In genomic region chr22:38031491-38031890, GRCh38 we compare ENCODE assay signal across 30 cellular contexts. TPM values are rescaled to one million over a fixed set of nuclear protein-coding genes. Genes with fewer than 3 reads are reported as not detected.
DNase-seq lines count a peak whose midpoint lies in the region; ATAC-seq and TF ChIP-seq lines count a peak whose summit lies in the region.
"Had no signal": no experiment of that assay in that cellular context is flagged by ENCODE, and none has a peak within 500 bp of the region (broad histone marks: within the 10 kb centered on the region; RNA-seq: fewer than 3 reads in every experiment).

No MANE protein-coding gene starts in this region.

- no peak overlapping the region for H4K5ac ChIP-seq in IMR-90 (ENCODE audit: low read depth, low read length)

- no peaks in the 10 kb centered on the region for H3K9me3 Mint-ChIP-seq in brain
- H3K9me3 Mint-ChIP-seq in memory B cell = no peaks in the 10 kb centered on the region
- no peaks in the 10 kb centered on the region for H3K9me3 Mint-ChIP-seq in activated naive CD4-positive, alpha-beta T cell treated with anti-CD3 and anti-CD28 coated beads, Interleukin-2, amount 10 ng/mL, durations not matched to agents 7 days and 5 days
- H3K9me3 Mint-ChIP-seq: activated naive CD4-positive, alpha-beta T cell treated with anti-CD3 and anti-CD28 coated beads, Interleukin-2, amount 50 U/mL, for 72 hours; activated T-helper 2 cell treated with anti-CD3 and anti-CD28 coated beads, Interferon-gamma antibody, Interleukin-2, Interleukin-4, amounts not matched to agents 10 μg/mL and 5 μg/mL and 100 μg/mL, durations not matched to agents 14 hours and 24 hours and 36 hours; dendritic cell treated with granulocyte-macrophage colony-stimulating factor and Interleukin-4, amounts not matched to agents 40 ng/mL and 50 ng/mL, for 4 days; stimulated activated naive CD8-positive, alpha-beta T cell treated with anti-CD3 and anti-CD28 coated beads, Interleukin-15, amount 100 ng/mL, for 72 hours had no signal

- no peak overlapping the region for H3K14ac ChIP-seq in IMR-90 (replicated peaks; ENCODE audit: low read depth, low read length)

- TF ChIP-seq POLR2A in IMR-90 (IDR thresholded peaks at IDR 0.05; ENCODE audit: low read depth, low read length) (no peak), suprapubic skin (IDR thresholded peaks at IDR 0.05) (no peak), body of pancreas (IDR thresholded peaks at IDR 0.05) (no peak)

- H2BK20ac ChIP-seq in IMR-90 (ENCODE audit: low read depth, low read length) = no peak overlapping the region

- H2AK5ac ChIP-seq in IMR-90 (ENCODE audit: low read depth, low read length) = no peak overlapping the region

- H3K27me3 ChIP-seq in IMR-90 (ENCODE audit: control insufficient read depth, insufficient read depth, low read length) = peaks cover 11% of the 10 kb centered on the region
- no peaks in the 10 kb centered on the region for H3K27me3 ChIP-seq in suprapubic skin
- no peaks in the 10 kb centered on the region for H3K27me3 ChIP-seq in body of pancreas
- H3K27me3 ChIP-seq: esophagus squamous epithelium, SJSA1, spleen, transverse colon had no signal

- no peak overlapping the region for H3K23ac ChIP-seq in IMR-90 (ENCODE audit: low read depth, low read length)

- DNase-seq in IMR-90 (no peak), memory B cell (ENCODE audit: low spot score in 2 of 2) (no peak), suprapubic skin (ENCODE audit: low spot score in 2 of 2) (no peak), body of pancreas (no peak), dedifferentiated amniotic fluid mesenchymal stem cell (ENCODE audit: extremely low spot score) (no peak)
- DNase-seq in activated naive CD4-positive, alpha-beta T cell treated with anti-CD3 and anti-CD28 coated beads, Interleukin-2, amount 10 ng/mL, durations not matched to agents 7 days and 5 days = no peak
- DNase-seq: activated CD4-positive, alpha-beta T cell treated with anti-CD3 and anti-CD28 coated beads for 48 hours; Caco-2; central memory CD4-positive, alpha-beta T cell; esophagus squamous epithelium; foreskin keratinocyte; kidney glomerular epithelial cell; NCI-H146; NCI-H2107; NCI-H82; spleen; stimulated activated CD4-positive, alpha-beta T cell treated with anti-CD3 and anti-CD28 coated beads, Interleukin-2, amount 100 ng/mL, for 24 hours; stimulated activated naive CD8-positive, alpha-beta T cell treated with anti-CD3 and anti-CD28 coated beads, Interleukin-15, amount 100 ng/mL, for 72 hours; T-helper 9 cell; transverse colon had no signal

- POLR2A ChIA-PET in IMR-90 (lab: Charles Lee; ENCODE audit: unreplicated experiment) = no interaction called here

- no peak overlapping the region for H2AFZ ChIP-seq in IMR-90 (replicated peaks; ENCODE audit: low read length, poor library complexity)

- no peak overlapping the region for H3K18ac ChIP-seq in IMR-90 (ENCODE audit: low read depth, low read length)

- H3K36me3 Mint-ChIP-seq in brain = no peaks in the 10 kb centered on the region
- H3K36me3 Mint-ChIP-seq in memory B cell = no peaks in the 10 kb centered on the region
- H3K36me3 Mint-ChIP-seq in activated naive CD4-positive, alpha-beta T cell treated with anti-CD3 and anti-CD28 coated beads, Interleukin-2, amount 10 ng/mL, durations not matched to agents 7 days and 5 days = no peaks in the 10 kb centered on the region
- H3K36me3 Mint-ChIP-seq: activated naive CD4-positive, alpha-beta T cell treated with anti-CD3 and anti-CD28 coated beads, Interleukin-2, amount 50 U/mL, for 72 hours had no signal

- H2BK15ac ChIP-seq in IMR-90 (ENCODE audit: low read depth, low read length) = no peak overlapping the region

- H4K20me1 ChIP-seq in IMR-90 (ENCODE audit: insufficient read depth, low read length) = no peaks in the 10 kb centered on the region

- H3K4me2 ChIP-seq in IMR-90 (ENCODE audit: low read depth, low read length) = no peak overlapping the region

- no peak overlapping the region for H4K91ac ChIP-seq in IMR-90 (ENCODE audit: insufficient read depth, low read depth, low read length)

- CTCF ChIA-PET in IMR-90 (lab: Yijun Ruan, JAX) = no interaction called here
- CTCF ChIA-PET in activated naive CD4-positive, alpha-beta T cell treated with anti-CD3 and anti-CD28 coated beads, Interleukin-2, amount 10 ng/mL, durations not matched to agents 7 days and 5 days (lab: Charles Lee) = no interaction called here

- H3K4me3 ChIP-seq in IMR-90 (ENCODE audit: insufficient read depth, low read depth, low read length) = no peak overlapping the region
- H3K4me3 ChIP-seq in suprapubic skin = no peak overlapping the region
- no peak overlapping the region for H3K4me3 ChIP-seq in body of pancreas
- H3K4me3 ChIP-seq: esophagus squamous epithelium, lung, SJSA1, spleen, transverse colon had no signal

- H3K9me3 ChIP-seq in IMR-90 (ENCODE audit: control insufficient read depth, insufficient read depth, low read length) (no peaks in the 10 kb centered on the region), suprapubic skin (no peaks in the 10 kb centered on the region), body of pancreas (no peaks in the 10 kb centered on the region)
- H3K9me3 ChIP-seq: Caco-2, esophagus squamous epithelium, SJSA1, spleen, transverse colon had no signal

- H3K9me1 ChIP-seq in IMR-90 (ENCODE audit: insufficient read depth, low read length) = peaks cover 6% of the 10 kb centered on the region

- in situ Hi-C loops in IMR-90 (cut with MboI; ENCODE audit: low sequenced_read_pairs) = no loop called here

- intact Hi-C loops in IMR-90 (cut with micrococcal nuclease) (no loop called here), body of pancreas (cut with DNase I) (no loop called here)

- no peaks in the 10 kb centered on the region for H3K36me3 ChIP-seq in IMR-90 (ENCODE audit: control insufficient read depth, insufficient read depth, low read length)
- H3K36me3 ChIP-seq in suprapubic skin = no peaks in the 10 kb centered on the region
- H3K36me3 ChIP-seq in body of pancreas (replicated peaks in 1 of 2; ENCODE audit: insufficient read depth in 1 of 2, low read depth in 2 of 2) = no peaks in the 10 kb centered on the region
- H3K36me3 ChIP-seq: esophagus squamous epithelium, SJSA1, spleen, transverse colon had no signal

- no peak overlapping the region for H3K56ac ChIP-seq in IMR-90 (ENCODE audit: extremely low read depth, insufficient read depth, low read length)

- H3K9ac ChIP-seq in IMR-90 (ENCODE audit: low read depth, low read length) = no peak overlapping the region

- H3K4me1 ChIP-seq in IMR-90 (ENCODE audit: control insufficient read depth, insufficient read depth, low read length) (peaks cover 23% of the 10 kb centered on the region), suprapubic skin (peaks cover 25% of the 10 kb centered on the region), body of pancreas (peaks cover 18% of the 10 kb centered on the region)
- H3K4me1 ChIP-seq: Caco-2 had no signal

- peak overlapping the region; percentile 52 for H2AK9ac ChIP-seq in IMR-90 (replicated peaks; ENCODE audit: low read depth, low read length, poor library complexity)

- H2BK120ac ChIP-seq in IMR-90 (ENCODE audit: low read depth, low read length) = no peak overlapping the region

- no peak overlapping the region for H4K8ac ChIP-seq in IMR-90 (ENCODE audit: low read depth in 2 of 2, low read length in 2 of 2)

- no peak for TF ChIP-seq CTCF in IMR-90 (conservative IDR thresholded peaks at IDR 0.05; ENCODE audit: low read depth, low read length)
- TF ChIP-seq CTCF in brain (conservative IDR thresholded peaks at IDR 0.05) = no peak
- TF ChIP-seq CTCF in suprapubic skin (IDR thresholded peaks at IDR 0.05) = no peak
- no peak for TF ChIP-seq CTCF in body of pancreas (IDR thresholded peaks at IDR 0.05)

- H3K27me3 Mint-ChIP-seq in brain (peaks cover 3% of the 10 kb centered on the region), memory B cell (peaks cover 18% of the 10 kb centered on the region)
- H3K27me3 Mint-ChIP-seq in activated naive CD4-positive, alpha-beta T cell treated with anti-CD3 and anti-CD28 coated beads, Interleukin-2, amount 10 ng/mL, durations not matched to agents 7 days and 5 days = peaks cover 6% of the 10 kb centered on the region
- H3K27me3 Mint-ChIP-seq: stimulated activated naive CD8-positive, alpha-beta T cell treated with anti-CD3 and anti-CD28 coated beads, Interleukin-15, amount 100 ng/mL, for 72 hours had no signal

- dilution Hi-C loops in IMR-90 (cut with HindIII; ENCODE audit: low sequenced_read_pairs, unreplicated experiment) = no loop called here

- no TSS peak for BruUV-seq in IMR-90 (replicated peaks; lab: Mats Ljungman, UMichigan)

- TF ChIP-seq EP300 in suprapubic skin (IDR thresholded peaks at IDR 0.05) = no peak

- H3K27ac ChIP-seq in IMR-90 (ENCODE audit: insufficient read depth, low read length) = no peak overlapping the region
- peak overlapping the region; percentile 12 for H3K27ac ChIP-seq in suprapubic skin
- H3K27ac ChIP-seq in body of pancreas = no peak overlapping the region
- H3K27ac ChIP-seq: C4-2B, foreskin keratinocyte, SJSA1, spleen had no signal

- H2BK5ac ChIP-seq in IMR-90 (ENCODE audit: low read depth, low read length, poor library complexity, severe bottlenecking) = no peak overlapping the region

- H3K79me1 ChIP-seq in IMR-90 (ENCODE audit: low read depth in 1 of 2, low read length in 2 of 2) = no peaks in the 10 kb centered on the region; a peak in 1 of 4 replicates

- H3K4me1 Mint-ChIP-seq in brain (peaks cover 87% of the 10 kb centered on the region), memory B cell (peaks cover 9% of the 10 kb centered on the region)
- no peaks in the 10 kb centered on the region for H3K4me1 Mint-ChIP-seq in activated naive CD4-positive, alpha-beta T cell treated with anti-CD3 and anti-CD28 coated beads, Interleukin-2, amount 10 ng/mL, durations not matched to agents 7 days and 5 days
- H3K4me1 Mint-ChIP-seq: stimulated activated naive CD8-positive, alpha-beta T cell treated with anti-CD3 and anti-CD28 coated beads, Interleukin-15, amount 100 ng/mL, for 72 hours had no signal

- 83% methylated on average over 8 of the region's 12 CpGs; no CpG with 5 or more reads in 1 of the 2 experiments for WGBS in IMR-90 (ENCODE audit: extremely low coverage in 2 of 2, insufficient read length in 1 of 2), 2 experiments
- 94% methylated on average over 12 of the region's 12 CpGs for WGBS in suprapubic skin
- WGBS in body of pancreas, 2 donors = 72 to 86% methylated on average over 6 to 12 of the region's 12 CpGs

- H3K4me3 Mint-ChIP-seq in brain (no peak overlapping the region), memory B cell (no peak overlapping the region)
- H3K4me3 Mint-ChIP-seq in activated naive CD4-positive, alpha-beta T cell treated with anti-CD3 and anti-CD28 coated beads, Interleukin-2, amount 10 ng/mL, durations not matched to agents 7 days and 5 days = no peak overlapping the region
- H3K4me3 Mint-ChIP-seq: dendritic cell treated with granulocyte-macrophage colony-stimulating factor and Interleukin-4, amounts not matched to agents 40 ng/mL and 50 ng/mL, for 4 days; stimulated activated naive CD8-positive, alpha-beta T cell treated with anti-CD3 and anti-CD28 coated beads, Interleukin-15, amount 100 ng/mL, for 72 hours had no signal

- H3K4ac ChIP-seq in IMR-90 (ENCODE audit: low read depth, low read length) = no peak overlapping the region

- TF ChIP-seq RAD21 in IMR-90 (IDR thresholded peaks at IDR 0.05; ENCODE audit: low read length) = no peak

- ATAC-seq in IMR-90 (ENCODE audit: low read depth) = no peak
- no peak for ATAC-seq in memory B cell (ENCODE audit: low read depth)
- no peak for ATAC-seq in body of pancreas
- ATAC-seq: activated naive CD4-positive, alpha-beta T cell treated with anti-CD3 and anti-CD28 coated beads, Interleukin-2, amount 50 U/mL, for 72 hours; foreskin keratinocyte; right cardiac atrium; stimulated activated naive CD8-positive, alpha-beta T cell treated with anti-CD3 and anti-CD28 coated beads, Interleukin-15, amount 100 ng/mL, for 72 hours had no signal

- H3K27ac Mint-ChIP-seq in brain (peak overlapping the region in 4 of 5 experiments; percentile 17 to 90 (median 55)), memory B cell (peak overlapping the region; percentile 9)
- no peak overlapping the region for H3K27ac Mint-ChIP-seq in activated naive CD4-positive, alpha-beta T cell treated with anti-CD3 and anti-CD28 coated beads, Interleukin-2, amount 10 ng/mL, durations not matched to agents 7 days and 5 days
- H3K27ac Mint-ChIP-seq: activated T-helper 2 cell treated with anti-CD3 and anti-CD28 coated beads, Interferon-gamma antibody, Interleukin-2, Interleukin-4, amounts not matched to agents 10 μg/mL and 5 μg/mL and 100 μg/mL, durations not matched to agents 14 hours and 24 hours and 36 hours; dendritic cell treated with granulocyte-macrophage colony-stimulating factor and Interleukin-4, amounts not matched to agents 40 ng/mL and 50 ng/mL, for 4 days; stimulated activated naive CD8-positive, alpha-beta T cell treated with anti-CD3 and anti-CD28 coated beads, Interleukin-15, amount 100 ng/mL, for 72 hours had no signal

RNA-seq across cellular contexts. Expression of gene PICK1, which starts 25.7 kb away (rescaled TPM):
- total RNA-seq in IMR-90 (2012; rRNA removed) (14.4 and 16.5 TPM in 2 replicates), suprapubic skin (10 to 100 TPM; 36.7 to 72.0 (median 61.5) TPM), body of pancreas (10 to 100 TPM; 39.7 to 52.4 TPM)
- polyA plus RNA-seq in IMR-90 (2012; rRNA removed) (21.0 and 22.1 TPM in 2 replicates), brain (ENCODE audit: insufficient read depth, low read depth, low replicate concordance) (36.2 TPM)
- polyA plus RNA-seq in IMR-90 (2012; cell fraction: cytosol; rRNA removed) = 21.3 and 24.6 TPM in 2 replicates
- polyA plus RNA-seq in IMR-90 (2012; cell fraction: nucleus; rRNA removed; ENCODE audit: low replicate concordance) = 95.1 and 119 TPM in 2 replicates

RNA-seq across cellular contexts. Expression of gene SOX10, which starts 47.1 kb away (rescaled TPM):
- total RNA-seq in IMR-90 (2012; rRNA removed) (not detected in 2 replicates), suprapubic skin (10 to 100 TPM; 15.2 to 30.8 (median 20.5) TPM), body of pancreas (under 1 TPM in 1 of 2 donors, not detected in 1; 0.66 TPM)
- polyA plus RNA-seq in IMR-90 (2012; rRNA removed) (not detected in 2 replicates), brain (ENCODE audit: insufficient read depth, low read depth, low replicate concordance) (81.2 TPM)
- not detected in 2 replicates for polyA plus RNA-seq in IMR-90 (2012; cell fraction: cytosol; rRNA removed)
- polyA plus RNA-seq in IMR-90 (2012; cell fraction: nucleus; rRNA removed; ENCODE audit: low replicate concordance) = not detected in 2 replicates
- total RNA-seq: activated naive CD4-positive, alpha-beta T cell treated with anti-CD3 and anti-CD28 coated beads, Interleukin-2, amount 50 U/mL, for 72 hours; activated T-helper 2 cell treated with anti-CD3 and anti-CD28 coated beads, Interferon-gamma antibody, Interleukin-2, Interleukin-4, amounts not matched to agents 10 μg/mL and 5 μg/mL and 100 μg/mL, durations not matched to agents 14 hours and 24 hours and 36 hours; Caco-2; foreskin keratinocyte; G401; SJSA1 had no signal
- polyA plus RNA-seq: neural cell had no signal

RNA-seq across cellular contexts. Expression of gene SLC16A8, which starts 52.5 kb away (rescaled TPM):
- not detected in 2 replicates for total RNA-seq in IMR-90 (2012; rRNA removed)
- not detected in 2 replicates for polyA plus RNA-seq in IMR-90 (2012; rRNA removed)
- polyA plus RNA-seq in IMR-90 (2012; cell fraction: cytosol; rRNA removed) = 0.08 and 0.21 TPM in 2 replicates
- polyA plus RNA-seq in IMR-90 (2012; cell fraction: nucleus; rRNA removed; ENCODE audit: low replicate concordance) = not detected in 2 replicates
- polyA plus RNA-seq in brain (ENCODE audit: insufficient read depth, low read depth, low replicate concordance) = 1.2 TPM
- not detected for total RNA-seq in suprapubic skin
- not detected for total RNA-seq in body of pancreas
- total RNA-seq: activated T-helper 2 cell treated with anti-CD3 and anti-CD28 coated beads, Interferon-gamma antibody, Interleukin-2, Interleukin-4, amounts not matched to agents 10 μg/mL and 5 μg/mL and 100 μg/mL, durations not matched to agents 14 hours and 24 hours and 36 hours; Caco-2; esophagus squamous epithelium; foreskin keratinocyte; G401; SJSA1; transverse colon had no signal
- polyA plus RNA-seq: neural cell had no signal

Comparison
In these comparisons a context has a peak if more than half of its experiments do, and no peak if none do; other contexts are left out.
1. RNA of gene SOX10, which starts 47.1 kb away (total RNA-seq): 15.2 to 30.8 TPM in suprapubic skin; 0.66 TPM in body of pancreas and not detected in IMR-90; every median in the first group is over 4 times any median in the second.